ENCODE assay signal across 8 cellular contexts in genomic region chr19:12913011-12913561, GRCh38. TPM values are rescaled to one million over a fixed set of nuclear protein-coding genes. Genes with fewer than 3 reads are reported as not detected.
DNase-seq lines count a peak whose midpoint lies in the region; ATAC-seq and TF ChIP-seq lines count a peak whose summit lies in the region.

No MANE protein-coding gene starts in this region.

- no peak overlapping the region for H3K4me3 Mint-ChIP-seq in activated T-helper 2 cell treated with anti-CD3 and anti-CD28 coated beads, Interferon-gamma antibody, Interleukin-2, Interleukin-4, amounts not matched to agents 10 μg/mL and 5 μg/mL and 100 μg/mL, durations not matched to agents 14 hours and 24 hours and 36 hours (ENCODE audit: low read depth)

- H3K27ac ChIP-seq in C4-2B (peak overlapping the region; percentile 86), right cardiac atrium (ENCODE audit: low read length) (peak overlapping the region; percentile 25), rectal smooth muscle tissue (ENCODE audit: low read depth, low read length) (peak overlapping the region; percentile 85)

- TF ChIP-seq CTCF in C4-2B (conservative IDR thresholded peaks at IDR 0.05), result no peak

- H3K4me3 ChIP-seq in right cardiac atrium (ENCODE audit: low read length), result no peak overlapping the region
- no peak overlapping the region for H3K4me3 ChIP-seq in rectal smooth muscle tissue (ENCODE audit: low read length)

- no peaks in the 10 kb centered on the region for H3K27me3 Mint-ChIP-seq in activated T-helper 2 cell treated with anti-CD3 and anti-CD28 coated beads, Interferon-gamma antibody, Interleukin-2, Interleukin-4, amounts not matched to agents 10 μg/mL and 5 μg/mL and 100 μg/mL, durations not matched to agents 14 hours and 24 hours and 36 hours (ENCODE audit: low read depth)

- peaks cover 16% of the 10 kb centered on the region for H3K4me1 Mint-ChIP-seq in activated T-helper 2 cell treated with anti-CD3 and anti-CD28 coated beads, Interferon-gamma antibody, Interleukin-2, Interleukin-4, amounts not matched to agents 10 μg/mL and 5 μg/mL and 100 μg/mL, durations not matched to agents 14 hours and 24 hours and 36 hours (ENCODE audit: low read depth)

- intact Hi-C loops in activated T-helper 2 cell treated with anti-CD3 and anti-CD28 coated beads, Interferon-gamma antibody, Interleukin-2, Interleukin-4, amounts not matched to agents 10 μg/mL and 5 μg/mL and 100 μg/mL, durations not matched to agents 14 hours and 24 hours and 36 hours (cut with micrococcal nuclease), result no loop called here
- intact Hi-C loops in right cardiac atrium (cut with DNase I), result no loop called here

- H3K4me1 ChIP-seq in right cardiac atrium (ENCODE audit: control insufficient read depth, insufficient read depth, low read length) (no peaks in the 10 kb centered on the region), rectal smooth muscle tissue (ENCODE audit: control insufficient read depth, insufficient read depth, low read length) (peaks cover 19% of the 10 kb centered on the region)

- no peaks in the 10 kb centered on the region for H3K36me3 ChIP-seq in rectal smooth muscle tissue (ENCODE audit: control insufficient read depth, insufficient read depth, low read length)

- no peaks in the 10 kb centered on the region for H3K36me3 Mint-ChIP-seq in activated T-helper 2 cell treated with anti-CD3 and anti-CD28 coated beads, Interferon-gamma antibody, Interleukin-2, Interleukin-4, amounts not matched to agents 10 μg/mL and 5 μg/mL and 100 μg/mL, durations not matched to agents 14 hours and 24 hours and 36 hours (ENCODE audit: low read depth)

- peak; percentile 83 to 91 for ATAC-seq in right cardiac atrium

- no peak overlapping the region for H3K9ac ChIP-seq in rectal smooth muscle tissue (ENCODE audit: low read length)

- no peaks in the 10 kb centered on the region for H3K27me3 ChIP-seq in right cardiac atrium (ENCODE audit: control insufficient read depth, insufficient read depth)
- no peaks in the 10 kb centered on the region for H3K27me3 ChIP-seq in rectal smooth muscle tissue (ENCODE audit: control insufficient read depth, insufficient read depth, low read length)

- DNase-seq in NCI-H1417 (lab: John Stamatoyannopoulos, UW) (peak; percentile 84 to 99 (median 97)), right cardiac atrium (peak; percentile 77 to 91 (median 91)), cortex of kidney (lab: John Stamatoyannopoulos, UW) (no peak)
- DNase-seq in activated T-helper 2 cell treated with anti-CD3 and anti-CD28 coated beads, Interferon-gamma antibody, Interleukin-2, Interleukin-4, amounts not matched to agents 10 μg/mL and 5 μg/mL and 100 μg/mL, durations not matched to agents 14 hours and 24 hours and 36 hours (ENCODE audit: low spot score), result no peak
- no peak for DNase-seq in stimulated activated CD4-positive, alpha-beta T cell treated with anti-CD3 and anti-CD28 coated beads, Interleukin-4, amount 100 ng/mL, for 4 hours
- no peak for DNase-seq in activated CD8-positive, alpha-beta memory T cell treated with anti-CD3 and anti-CD28 coated beads for 24 hours

- no peaks in the 10 kb centered on the region for H3K9me3 Mint-ChIP-seq in activated T-helper 2 cell treated with anti-CD3 and anti-CD28 coated beads, Interferon-gamma antibody, Interleukin-2, Interleukin-4, amounts not matched to agents 10 μg/mL and 5 μg/mL and 100 μg/mL, durations not matched to agents 14 hours and 24 hours and 36 hours

- H3K9me3 ChIP-seq in right cardiac atrium (ENCODE audit: control insufficient read depth, low read length), result no peaks in the 10 kb centered on the region

- H3K27ac Mint-ChIP-seq in activated T-helper 2 cell treated with anti-CD3 and anti-CD28 coated beads, Interferon-gamma antibody, Interleukin-2, Interleukin-4, amounts not matched to agents 10 μg/mL and 5 μg/mL and 100 μg/mL, durations not matched to agents 14 hours and 24 hours and 36 hours, result peak overlapping the region; percentile 93

- 6% methylated on average over 22 of the region's 22 CpGs for WGBS in right cardiac atrium

RNA-seq across cellular contexts. Expression of gene SYCE2, which starts 6.0 kb away (rescaled TPM):
- 1.9 and 3.2 TPM in 2 replicates for total RNA-seq in activated T-helper 2 cell treated with anti-CD3 and anti-CD28 coated beads, Interferon-gamma antibody, Interleukin-2, Interleukin-4, amounts not matched to agents 10 μg/mL and 5 μg/mL and 100 μg/mL, durations not matched to agents 14 hours and 24 hours and 36 hours
- under 1 TPM in 1 of 4 donors, not detected in 3; 0.48 TPM for total RNA-seq in right cardiac atrium
- 0.07 TPM for polyA plus RNA-seq in right cardiac atrium

RNA-seq across cellular contexts. Expression of gene FARSA, which starts 20.4 kb away (rescaled TPM):
- total RNA-seq in activated T-helper 2 cell treated with anti-CD3 and anti-CD28 coated beads, Interferon-gamma antibody, Interleukin-2, Interleukin-4, amounts not matched to agents 10 μg/mL and 5 μg/mL and 100 μg/mL, durations not matched to agents 14 hours and 24 hours and 36 hours, result 165 and 166 TPM in 2 replicates
- total RNA-seq in right cardiac atrium, result 10 to 100 TPM; 32.6 to 44.8 (median 42.9) TPM
- 38.7 TPM for polyA plus RNA-seq in right cardiac atrium

RNA-seq across cellular contexts. Expression of gene GCDH, which starts 22.1 kb away (rescaled TPM):
- 51.6 and 53.2 TPM in 2 replicates for total RNA-seq in activated T-helper 2 cell treated with anti-CD3 and anti-CD28 coated beads, Interferon-gamma antibody, Interleukin-2, Interleukin-4, amounts not matched to agents 10 μg/mL and 5 μg/mL and 100 μg/mL, durations not matched to agents 14 hours and 24 hours and 36 hours
- total RNA-seq in right cardiac atrium, result 10 to 100 TPM; 22.7 to 38.2 (median 27.4) TPM
- polyA plus RNA-seq in right cardiac atrium, result 26.1 TPM

RNA-seq across cellular contexts. Expression of gene CALR, which starts 25.3 kb away (rescaled TPM):
- 984 and 991 TPM in 2 replicates for total RNA-seq in activated T-helper 2 cell treated with anti-CD3 and anti-CD28 coated beads, Interferon-gamma antibody, Interleukin-2, Interleukin-4, amounts not matched to agents 10 μg/mL and 5 μg/mL and 100 μg/mL, durations not matched to agents 14 hours and 24 hours and 36 hours
- total RNA-seq in right cardiac atrium, result 100 to 1,000 TPM; 314 to 703 (median 631) TPM
- polyA plus RNA-seq in right cardiac atrium, result 374 TPM

RNA-seq across cellular contexts. Expression of gene KLF1, which starts 26.1 kb away (rescaled TPM):
- 0.62 and 0.97 TPM in 2 replicates for total RNA-seq in activated T-helper 2 cell treated with anti-CD3 and anti-CD28 coated beads, Interferon-gamma antibody, Interleukin-2, Interleukin-4, amounts not matched to agents 10 μg/mL and 5 μg/mL and 100 μg/mL, durations not matched to agents 14 hours and 24 hours and 36 hours
- total RNA-seq in right cardiac atrium, result not detected
- polyA plus RNA-seq in right cardiac atrium, result not detected

Comparison
In these comparisons a context has a peak if more than half of its experiments do, and no peak if none do; other contexts are left out.
1. H3K27ac ChIP-seq: peak in every context shown above with its lines; median percentile 86 in C4-2B; 85 in rectal smooth muscle tissue; 25 in right cardiac atrium.
2. DNase-seq: peak in NCI-H1417 (3 of 3) and right cardiac atrium (3 of 3); none in activated T-helper 2 cell treated with anti-CD3 and anti-CD28 coated beads, Interferon-gamma antibody, Interleukin-2, Interleukin-4, amounts not matched to agents 10 μg/mL and 5 μg/mL and 100 μg/mL, durations not matched to agents 14 hours and 24 hours and 36 hours (single experiment), stimulated activated CD4-positive, alpha-beta T cell treated with anti-CD3 and anti-CD28 coated beads, Interleukin-4, amount 100 ng/mL, for 4 hours (0 of 2), activated CD8-positive, alpha-beta memory T cell treated with anti-CD3 and anti-CD28 coated beads for 24 hours (single experiment) and cortex of kidney (single experiment).